18 cellular contexts compared by ENCODE assay signal in the genomic region with DNA sequence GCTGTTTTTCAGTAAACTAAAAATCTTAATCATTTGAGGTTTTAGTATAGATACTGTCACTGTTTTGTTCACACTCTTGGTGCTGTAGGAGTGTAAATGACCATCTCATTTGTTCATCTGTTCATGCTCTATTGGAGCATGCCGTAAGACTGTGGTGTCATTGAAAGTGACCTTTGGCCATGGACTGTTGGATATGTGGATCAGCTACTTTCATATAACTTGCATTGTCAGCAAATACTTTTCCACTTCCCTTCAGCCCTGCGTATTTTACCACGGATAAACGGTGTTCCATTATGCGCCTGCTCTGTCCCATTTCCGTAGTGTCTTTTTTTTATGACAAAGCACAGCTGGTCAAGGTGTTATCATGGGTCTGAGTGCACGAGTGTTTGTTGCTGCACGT. TPM values are rescaled to one million over a fixed set of nuclear protein-coding genes. Genes with fewer than 3 reads are reported as not detected.
A peak's percentile ranks its signal among the peaks of the same experiment; 100 is the strongest.
DNase-seq lines count a peak whose midpoint lies in the region; ATAC-seq, FAIRE-seq and TF ChIP-seq lines count a peak whose summit lies in the region.
"Had no signal": no experiment of that assay in that cellular context is flagged by ENCODE, and none has a peak within 500 bp of the region (broad histone marks: within the 10 kb centered on the region; RNA-seq: fewer than 3 reads in every experiment).

No MANE protein-coding gene starts in this region.

- peak overlapping the region; percentile 10; the same call in 1 of the 2 replicates for H3K27ac ChIP-seq in SK-N-MC

- TF ChIP-seq POLR2A in GM12891 (IDR thresholded peaks at IDR 0.05; ENCODE audit: low read depth, low read length) = no peak

- no peak overlapping the region for H3K4me3 ChIP-seq in SK-N-MC
- H3K4me3 ChIP-seq: HAP-1, MG63 had no signal

- no peak for DNase-seq in GM12891 (ENCODE audit: insufficient read length, low spot score)
- DNase-seq in SK-N-MC (ENCODE audit: low read depth, low spot score) = no peak
- DNase-seq in left colon = no peak
- DNase-seq in renal cortical epithelial cell (ENCODE audit: low read depth) = peak; percentile 77
- no peak for DNase-seq in NCI-H1105 treated with DMSO at 0.1 percent for 48 hours (lab: John Stamatoyannopoulos, UW)
- DNase-seq in NCI-H774 (lab: John Stamatoyannopoulos, UW) = no peak
- DNase-seq: CD4-positive, alpha-beta T cell; MG63; NCI-H1105; NCI-H187 treated with DMSO at 0.1 percent for 48 hours; NCI-H446; PC-3; SK-N-SH had no signal

- no peak for FAIRE-seq in GM12891 (lab: Jason Lieb, UNC)
- FAIRE-seq: HTR-8/SVneo had no signal

- no peaks in the 10 kb centered on the region for H3K9me3 ChIP-seq in SK-N-MC (ENCODE audit: low read depth, low read length)
- H3K9me3 ChIP-seq: HAP-1, MG63, SK-N-SH had no signal

- peaks cover 16% of the 10 kb centered on the region for H3K36me3 ChIP-seq in SK-N-MC (ENCODE audit: insufficient read depth, low read length)

- intact Hi-C loops in left colon (cut with DNase I, micrococcal nuclease) = no loop called here

- no peak overlapping the region for H3K9ac ChIP-seq in SK-N-MC (ENCODE audit: insufficient read length)
- H3K9ac ChIP-seq: SK-N-SH had no signal

- ATAC-seq in left colon (peak; percentile 58), GM18873 (IDR thresholded peaks at IDR 0.05; ENCODE audit: low FRiP score, unreplicated experiment) (no peak), GM18519 (IDR thresholded peaks at IDR 0.05; ENCODE audit: low FRiP score, unreplicated experiment) (no peak)
- ATAC-seq: PC-3, Right ventricle myocardium inferior had no signal

TF ChIP-seq in GM12891, 5 proteins besides CTCF, POLR2A, EP300 and RAD21:
- TF ChIP-seq POU2F2 (IDR thresholded peaks at IDR 0.05; ENCODE audit: low read depth, low read length) (no peak), SPI1 (IDR thresholded peaks at IDR 0.05; ENCODE audit: low read depth, low read length) (0 out of 2 replicates have a peak, but pooled peaks have one; percentile 13)

RNA-seq across cellular contexts. Expression of a gene that starts 32.6 kb away (rescaled TPM):
- polyA plus RNA-seq in GM12891 (2012; ENCODE audit: low read depth, missing spikeins) = 9.0 TPM
- total RNA-seq in left colon (10 to 100 TPM; 26.9 to 31.7 TPM), renal cortical epithelial cell (33.0 and 36.6 TPM in 2 replicates)
